ENCODE assay signal across 21 cellular contexts in the genomic region with DNA sequence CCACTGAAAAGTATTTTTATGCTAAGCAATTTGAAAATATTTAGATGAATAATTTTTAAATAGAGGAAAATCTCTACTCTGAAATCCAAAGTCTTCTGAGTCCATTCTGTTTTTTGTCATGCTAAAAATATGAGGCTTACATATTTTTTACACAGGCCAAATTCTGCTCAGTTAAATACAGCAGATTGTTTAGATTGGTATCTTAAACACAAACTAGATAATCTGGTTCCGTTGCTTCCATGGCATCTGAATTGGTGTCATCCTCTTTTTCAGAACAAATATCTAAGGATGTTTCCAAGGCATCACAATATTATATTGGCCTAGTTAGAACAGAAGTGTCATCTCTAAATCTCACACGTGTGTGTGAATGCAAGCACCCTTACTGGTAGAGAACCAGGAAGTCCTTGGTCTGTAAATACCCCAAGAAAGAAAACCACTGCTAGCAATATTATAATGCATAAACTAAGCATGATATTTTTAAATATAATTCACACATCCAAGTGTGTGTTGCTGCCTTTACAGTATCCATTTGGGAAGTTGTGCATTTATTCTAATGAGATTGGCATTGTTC.
"Had no signal": no experiment of that assay in that cellular context is flagged by ENCODE, and none has a peak within 500 bp of the region (broad histone marks: within the 10 kb centered on the region; RNA-seq: fewer than 3 reads in every experiment).

No MANE protein-coding gene starts in this region.

- H3K36me3 ChIP-seq: cardiac muscle cell, heart left ventricle, right lobe of liver, thoracic aorta had no signal

- H3K4me3 ChIP-seq: body of pancreas, cardiac muscle cell, heart left ventricle, right lobe of liver, skin epidermis, thoracic aorta had no signal

- H3K9me3 ChIP-seq: body of pancreas, heart left ventricle, right lobe of liver, thoracic aorta had no signal

- H3K4me1 ChIP-seq: heart left ventricle, right lobe of liver had no signal

- H3K36me3 Mint-ChIP-seq: activated naive CD8-positive, alpha-beta T cell treated with anti-CD3 and anti-CD28 coated beads, Interleukin-2, amount 10 ng/mL, durations not matched to agents 7 days and 5 days; memory B cell had no signal

- DNase-seq: activated CD4-positive, alpha-beta T cell treated with anti-CD3 and anti-CD28 coated beads for 4 hours; activated CD4-positive, alpha-beta T cell treated with anti-CD3 and anti-CD28 coated beads, Interleukin-2, amount 50 U/mL, for 48 hours; activated CD4-positive, CD25-positive, alpha-beta regulatory T cell; activated CD8-positive, alpha-beta memory T cell treated with anti-CD3 and anti-CD28 coated beads, Interleukin-2, amount 50 U/mL, for 48 hours; activated naive CD4-positive, alpha-beta T cell treated with Interleukin-2 at 50 U/mL for 16 hours; activated naive CD8-positive, alpha-beta T cell treated with anti-CD3 and anti-CD28 coated beads, Interleukin-2, amount 10 ng/mL, durations not matched to agents 7 days and 5 days; activated T-cell treated with anti-CD3 and anti-CD28 coated beads, Interleukin-2, amount 50 U/mL, for 48 hours; body of pancreas; cortex of kidney; heart left ventricle; islet precursor cell; left cardiac atrium; nucleus accumbens; right lobe of liver; stimulated activated CD4-positive, alpha-beta T cell treated with anti-CD3 and anti-CD28 coated beads, Interleukin-4, amount 100 ng/mL, for 1 hour; stimulated activated naive CD4-positive, alpha-beta T cell treated with Interleukin-2 at 50 U/mL for 16 hours; T-helper 17 cell had no signal

- H3K27me3 Mint-ChIP-seq: activated naive CD8-positive, alpha-beta T cell treated with anti-CD3 and anti-CD28 coated beads, Interleukin-2, amount 10 ng/mL, durations not matched to agents 7 days and 5 days; memory B cell had no signal

- H3K27me3 ChIP-seq: body of pancreas, cardiac muscle cell, heart left ventricle, right lobe of liver had no signal

- H3K4me3 Mint-ChIP-seq: activated naive CD8-positive, alpha-beta T cell treated with anti-CD3 and anti-CD28 coated beads, Interleukin-2, amount 10 ng/mL, durations not matched to agents 7 days and 5 days; memory B cell; T-helper 17 cell had no signal

- H3K9me3 Mint-ChIP-seq: activated naive CD8-positive, alpha-beta T cell treated with anti-CD3 and anti-CD28 coated beads, Interleukin-2, amount 10 ng/mL, durations not matched to agents 7 days and 5 days; memory B cell had no signal

- H3K27ac Mint-ChIP-seq: activated naive CD8-positive, alpha-beta T cell treated with anti-CD3 and anti-CD28 coated beads, Interleukin-2, amount 10 ng/mL, durations not matched to agents 7 days and 5 days; memory B cell; T-helper 17 cell had no signal

- ATAC-seq: body of pancreas, heart left ventricle, left cardiac atrium, right lobe of liver, T-helper 17 cell had no signal

- H3K4me1 Mint-ChIP-seq: memory B cell, T-helper 17 cell had no signal
